In genomic region chr17:46179375-46179999, GRCh38 we compare ENCODE assay signal across 9 cellular contexts. TPM values are rescaled to one million over a fixed set of nuclear protein-coding genes. Genes with fewer than 3 reads are reported as not detected.
A peak's percentile ranks its signal among the peaks of the same experiment; 100 is the strongest.
DNase-seq lines count a peak whose midpoint lies in the region; ATAC-seq lines count a peak whose summit lies in the region.
"Had no signal": no experiment of that assay in that cellular context is flagged by ENCODE, and none has a peak within 500 bp of the region (broad histone marks: within the 10 kb centered on the region; RNA-seq: fewer than 3 reads in every experiment).

No MANE protein-coding gene starts in this region.

- ATAC-seq in GM18909 (IDR thresholded peaks at IDR 0.05; ENCODE audit: poor library complexity, unreplicated experiment) (peak; percentile 48), left lobe of liver (peak; percentile 43), HG03025 (IDR thresholded peaks at IDR 0.05; ENCODE audit: low FRiP score, unreplicated experiment) (no peak), GM19397 (IDR thresholded peaks at IDR 0.05; ENCODE audit: unreplicated experiment) (no peak), HG03175 (IDR thresholded peaks at IDR 0.05; ENCODE audit: unreplicated experiment) (no peak)

- peak; percentile 99 for DNase-seq in AML-193 (lab: John Stamatoyannopoulos, UW)
- peak; percentile 96 for DNase-seq in SKM-1 treated with dmso at 0.1 percent for 144 hours (lab: John Stamatoyannopoulos, UW; ENCODE audit: unreplicated experiment)
- DNase-seq in left lobe of liver (ENCODE audit: low spot score), result no peak
- no peak for DNase-seq in hypothalamus (lab: John Stamatoyannopoulos, UW)
- DNase-seq: DMS79 treated with DMSO at 0.1 percent for 48 hours had no signal

RNA-seq across cellular contexts. Expression of gene KANSL1, which starts 13.7 kb away (rescaled TPM):
- 23.2 TPM for total RNA-seq in left lobe of liver

Comparison
In these comparisons a context has a peak if more than half of its experiments do, and no peak if none do; other contexts are left out.
1. DNase-seq: peak in AML-193 (2 of 2) and SKM-1 treated with dmso at 0.1 percent for 144 hours (single experiment); none in left lobe of liver (single experiment) and hypothalamus (0 of 51).
2. ATAC-seq: peak in GM18909 (single experiment) and left lobe of liver (single experiment); none in HG03025 (single experiment), GM19397 (single experiment) and HG03175 (single experiment).